ENCODE assay signal across 21 cellular contexts in the genomic region with DNA sequence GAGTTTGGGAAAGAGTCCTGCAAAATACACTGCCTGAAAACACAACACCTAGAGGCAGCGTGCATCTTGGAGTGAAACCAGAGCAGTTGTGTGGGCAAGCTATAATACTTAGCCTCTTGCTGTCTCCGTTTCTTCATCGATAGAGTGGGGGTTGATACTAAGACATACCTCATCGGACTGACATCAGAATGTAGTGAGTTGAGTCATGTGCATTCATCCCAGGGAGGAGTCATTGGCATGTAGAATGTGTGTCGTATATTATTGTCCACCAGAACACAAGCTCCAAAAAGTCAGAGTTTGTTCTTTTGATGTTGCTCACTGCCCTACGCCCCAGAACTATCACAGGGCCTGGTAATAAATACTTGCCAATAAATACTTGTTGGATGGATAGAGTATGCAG. TPM values are rescaled to one million over a fixed set of nuclear protein-coding genes. Genes with fewer than 3 reads are reported as not detected.
DNase-seq lines count a peak whose midpoint lies in the region; ATAC-seq and TF ChIP-seq lines count a peak whose summit lies in the region.
"Had no signal": no experiment of that assay in that cellular context is flagged by ENCODE, and none has a peak within 500 bp of the region (broad histone marks: within the 10 kb centered on the region; RNA-seq: fewer than 3 reads in every experiment).

No MANE protein-coding gene starts in this region.

- H3K27ac ChIP-seq in osteoblast (ENCODE audit: low read depth, low read length): peak overlapping the region; percentile 88
- H3K27ac ChIP-seq: spleen, upper lobe of right lung had no signal

- H3K9me3 ChIP-seq in osteoblast (ENCODE audit: low read depth, low read length): no peaks in the 10 kb centered on the region
- H3K9me3 ChIP-seq: spleen, upper lobe of right lung had no signal

- DNase-seq in AG20443 (ENCODE audit: low spot score): peak; percentile 27
- DNase-seq in RKO (ENCODE audit: low spot score): peak; percentile 10
- peak; percentile 91 for DNase-seq in fibroblast of mammary gland (ENCODE audit: low read depth)
- DNase-seq in osteoblast (ENCODE audit: insufficient read length, low spot score, missing footprints): peak; percentile 25
- DNase-seq in C1 segment of cervical spinal cord (lab: John Stamatoyannopoulos, UW): no peak
- no peak for DNase-seq in stimulated activated CD4-positive, alpha-beta T cell treated with anti-CD3 and anti-CD28 coated beads, Interleukin-12 subunit alpha, Interleukin-12 subunit beta, amount 100 ng/mL, for 4 hours
- DNase-seq: activated CD4-positive, alpha-beta T cell treated with anti-CD3 and anti-CD28 coated beads, Interleukin-2, amount 50 U/mL, for 1 hour; activated T-cell treated with anti-CD3 and anti-CD28 coated beads, Interleukin-2, amount 50 U/mL, for 1 hour; AML-193; central memory CD4-positive, alpha-beta T cell; DMS 273 treated with DMSO at 0.1 percent for 48 hours; effector memory CD4-positive, alpha-beta T cell; Karpas-422; NCI-H446; spleen; stimulated activated naive CD4-positive, alpha-beta T cell treated with Interleukin-2 at 50 U/mL for 16 hours; upper lobe of right lung had no signal

- ATAC-seq in GM18502 (IDR thresholded peaks at IDR 0.05; ENCODE audit: poor library complexity, unreplicated experiment): no peak
- ATAC-seq in GM18519 (IDR thresholded peaks at IDR 0.05; ENCODE audit: low FRiP score, unreplicated experiment): no peak
- ATAC-seq: upper lobe of right lung had no signal

- TF ChIP-seq CTCF in fibroblast of mammary gland (conservative IDR thresholded peaks at IDR 0.05; ENCODE audit: control insufficient read depth, insufficient read depth, low read depth, low read length): no peak
- TF ChIP-seq CTCF in osteoblast (IDR thresholded peaks at IDR 0.05; ENCODE audit: extremely low read depth, low read depth, low read length): no peak

- H3K27me3 ChIP-seq in osteoblast (ENCODE audit: insufficient read depth, low read length): no peaks in the 10 kb centered on the region
- H3K27me3 ChIP-seq: spleen, upper lobe of right lung had no signal

- H2AFZ ChIP-seq in osteoblast (ENCODE audit: low read length): no peak overlapping the region

- no peak overlapping the region for H3K4me3 ChIP-seq in fibroblast of mammary gland (ENCODE audit: control insufficient read depth, low read depth, low read length)
- H3K4me3 ChIP-seq in osteoblast (ENCODE audit: insufficient read depth, low read length): no peak overlapping the region
- H3K4me3 ChIP-seq: spleen, upper lobe of right lung had no signal

- H3K36me3 ChIP-seq in osteoblast (ENCODE audit: insufficient read depth, low read length): no peaks in the 10 kb centered on the region
- H3K36me3 ChIP-seq: spleen, upper lobe of right lung had no signal

- H4K20me1 ChIP-seq in osteoblast (ENCODE audit: insufficient read depth, low read length): no peaks in the 10 kb centered on the region

- no peaks in the 10 kb centered on the region for H3K79me2 ChIP-seq in osteoblast (ENCODE audit: insufficient read depth, low read length)

- H3K4me1 ChIP-seq in osteoblast (ENCODE audit: insufficient read depth, low read length): peaks cover 28% of the 10 kb centered on the region
- H3K4me1 ChIP-seq: spleen, upper lobe of right lung had no signal

- peak overlapping the region; percentile 51 for H3K4me2 ChIP-seq in osteoblast (ENCODE audit: insufficient read depth, low read length)

RNA-seq across cellular contexts. Expression of gene SNTN, which starts 4.3 kb away (rescaled TPM):
- not detected in 2 replicates for total RNA-seq in osteoblast
- total RNA-seq: glomerular endothelial cell, omental fat pad, spleen, upper lobe of right lung had no signal

Comparison
In these comparisons a context has a peak if more than half of its experiments do, and no peak if none do; other contexts are left out.
1. DNase-seq: peak in AG20443 (single experiment), RKO (single experiment), fibroblast of mammary gland (single experiment) and osteoblast (single experiment); none in C1 segment of cervical spinal cord (0 of 14) and stimulated activated CD4-positive, alpha-beta T cell treated with anti-CD3 and anti-CD28 coated beads, Interleukin-12 subunit alpha, Interleukin-12 subunit beta, amount 100 ng/mL, for 4 hours (single experiment).